Comparison of ENCODE assay signal across 15 cellular contexts in the genomic region with DNA sequence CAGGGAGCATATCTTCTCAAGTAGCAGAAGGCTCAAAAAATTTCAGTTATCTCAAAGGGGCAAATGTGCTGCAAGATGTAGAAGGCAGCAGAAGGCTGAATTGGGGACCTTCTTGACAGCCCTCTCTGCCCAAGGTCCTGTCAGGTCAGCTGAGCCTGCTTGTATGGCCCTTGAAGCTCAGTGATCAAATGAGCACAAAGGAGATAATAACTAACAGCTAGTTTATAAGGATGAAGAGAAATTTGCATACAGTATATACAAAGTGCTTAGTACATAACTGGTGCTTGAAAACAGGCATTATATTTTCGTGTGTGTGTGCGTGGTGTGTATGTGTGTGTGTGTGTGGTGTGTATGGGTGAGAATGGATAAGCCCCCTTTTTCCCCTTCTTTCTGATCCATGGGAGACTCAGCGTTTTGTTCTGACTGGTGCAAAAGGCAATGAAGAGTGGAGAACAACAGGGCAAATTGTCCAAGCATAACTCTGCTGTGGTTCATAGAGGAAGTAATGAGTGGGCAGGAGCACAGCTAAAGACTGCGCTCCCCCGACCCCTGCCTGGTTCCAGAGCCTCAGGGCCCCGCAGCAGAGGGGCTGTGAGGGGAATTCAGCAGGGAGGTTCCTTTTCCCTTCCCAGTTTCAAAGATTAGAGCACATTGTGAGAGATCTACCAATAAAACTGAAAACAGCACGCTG.
DNase-seq lines count a peak whose midpoint lies in the region; ATAC-seq and TF ChIP-seq lines count a peak whose summit lies in the region.
"Had no signal": no experiment of that assay in that cellular context is flagged by ENCODE, and none has a peak within 500 bp of the region (broad histone marks: within the 10 kb centered on the region; RNA-seq: fewer than 3 reads in every experiment).

No MANE protein-coding gene starts in this region.

- no peak overlapping the region for H3K4me3 Mint-ChIP-seq in T-helper 2 cell treated with Interferon-gamma antibody and Interleukin-4, amounts not matched to agents 5 μg/mL and 100 μg/mL, for 36 hours
- H3K4me3 Mint-ChIP-seq: activated B cell treated with CpG ODN at 0.5 μM for 24 hours; activated T-cell treated with anti-CD3 and anti-CD28 coated beads, Interleukin-2, amount 50 U/mL, for 4 hours had no signal

- DNase-seq in left kidney (ENCODE audit: low read depth, low spot score) (peak; percentile 38), NCI-H510A treated with DMSO at 0.1 percent for 48 hours (lab: John Stamatoyannopoulos, UW) (no peak), stomach (no peak), NCI-H187 treated with DMSO at 0.1 percent for 48 hours (lab: John Stamatoyannopoulos, UW) (no peak)
- DNase-seq in T-helper 2 cell treated with Interferon-gamma antibody and Interleukin-4, amounts not matched to agents 5 μg/mL and 100 μg/mL, for 36 hours (ENCODE audit: low spot score): no peak
- DNase-seq: activated B cell treated with CpG ODN at 0.5 μM for 24 hours; activated T-cell treated with anti-CD3 and anti-CD28 coated beads, Interleukin-2, amount 50 U/mL, for 4 hours; glutamatergic neuron; left colon; NCI-H1105; stimulated activated CD4-positive, alpha-beta T cell treated with anti-CD3 and anti-CD28 coated beads, Interleukin-15, amount 100 ng/mL, for 24 hours had no signal

- H3K27ac ChIP-seq in stomach: no peak overlapping the region
- H3K27ac ChIP-seq: SJSA1 had no signal

- H3K27ac Mint-ChIP-seq in T-helper 2 cell treated with Interferon-gamma antibody and Interleukin-4, amounts not matched to agents 5 μg/mL and 100 μg/mL, for 36 hours: no peak overlapping the region
- H3K27ac Mint-ChIP-seq: activated B cell treated with CpG ODN at 0.5 μM for 24 hours had no signal

- H3K9me3 ChIP-seq in stomach: no peaks in the 10 kb centered on the region

- ATAC-seq in GM18858 (IDR thresholded peaks at IDR 0.05; ENCODE audit: unreplicated experiment) (peak; percentile 45), GM21723 (IDR thresholded peaks at IDR 0.05; ENCODE audit: unreplicated experiment) (peak; percentile 79), HG03103 (IDR thresholded peaks at IDR 0.05; ENCODE audit: low read depth, unreplicated experiment) (peak; percentile 71)
- ATAC-seq: activated T-cell treated with anti-CD3 and anti-CD28 coated beads, Interleukin-2, amount 50 U/mL, for 4 hours; left colon had no signal

- H3K27me3 ChIP-seq in stomach: no peaks in the 10 kb centered on the region
- H3K27me3 ChIP-seq: SJSA1 had no signal

- no peaks in the 10 kb centered on the region for H3K36me3 ChIP-seq in stomach
- H3K36me3 ChIP-seq: SJSA1 had no signal

- H3K27me3 Mint-ChIP-seq in T-helper 2 cell treated with Interferon-gamma antibody and Interleukin-4, amounts not matched to agents 5 μg/mL and 100 μg/mL, for 36 hours (ENCODE audit: low read depth): peaks cover 5% of the 10 kb centered on the region
- H3K27me3 Mint-ChIP-seq: activated B cell treated with CpG ODN at 0.5 μM for 24 hours had no signal

- TF ChIP-seq POLR2A in stomach (IDR thresholded peaks at IDR 0.05): no peak

- H3K4me1 ChIP-seq in stomach: peaks cover 0 to 7% (median 0%) of the 10 kb centered on the region in 4 donors
- H3K4me1 ChIP-seq: SJSA1 had no signal

- H3K4me3 ChIP-seq in stomach: no peak overlapping the region
- H3K4me3 ChIP-seq: SJSA1 had no signal

- H3K9me3 Mint-ChIP-seq in T-helper 2 cell treated with Interferon-gamma antibody and Interleukin-4, amounts not matched to agents 5 μg/mL and 100 μg/mL, for 36 hours: no peaks in the 10 kb centered on the region
- H3K9me3 Mint-ChIP-seq: activated B cell treated with CpG ODN at 0.5 μM for 24 hours; activated T-cell treated with anti-CD3 and anti-CD28 coated beads, Interleukin-2, amount 50 U/mL, for 4 hours had no signal

- WGBS in stomach, 5 donors: 72 to 83% (median 77%) methylated on average over 7 of the region's 7 CpGs

- no peaks in the 10 kb centered on the region for H3K4me1 Mint-ChIP-seq in T-helper 2 cell treated with Interferon-gamma antibody and Interleukin-4, amounts not matched to agents 5 μg/mL and 100 μg/mL, for 36 hours (ENCODE audit: low read depth)
- H3K4me1 Mint-ChIP-seq: activated B cell treated with CpG ODN at 0.5 μM for 24 hours had no signal

- intact Hi-C loops in stomach (cut with DNase I; ENCODE audit: low total_unique reads): no loop called here

- TF ChIP-seq CTCF in stomach (IDR thresholded peaks at IDR 0.05): no peak

- TF ChIP-seq EP300 in stomach (IDR thresholded peaks at IDR 0.05): no peak

- no peaks in the 10 kb centered on the region for H3K36me3 Mint-ChIP-seq in T-helper 2 cell treated with Interferon-gamma antibody and Interleukin-4, amounts not matched to agents 5 μg/mL and 100 μg/mL, for 36 hours (ENCODE audit: low read depth)
